14 cellular contexts compared by ENCODE assay signal in genomic region chr6:5112065-5112799, GRCh38. TPM values are rescaled to one million over a fixed set of nuclear protein-coding genes. Genes with fewer than 3 reads are reported as not detected.
DNase-seq lines count a peak whose midpoint lies in the region; ATAC-seq, FAIRE-seq and TF ChIP-seq lines count a peak whose summit lies in the region.
"Had no signal": no experiment of that assay in that cellular context is flagged by ENCODE, and none has a peak within 500 bp of the region (broad histone marks: within the 10 kb centered on the region; RNA-seq: fewer than 3 reads in every experiment).

No MANE protein-coding gene starts in this region.

- H3K27me3 ChIP-seq in BLaER1 treated with 17β-estradiol and CSF1 and Interleukin-3, amounts not matched to agents 10 nM and 100 nM: no peaks in the 10 kb centered on the region
- H3K27me3 ChIP-seq in H1 (replicated peaks in 1 of 4; ENCODE audit: control insufficient read depth in 3 of 4, extremely low read depth in 1 of 4, insufficient read depth in 3 of 4, low read length in 3 of 4): no peaks in the 10 kb centered on the region
- H3K27me3 ChIP-seq in spleen (replicated peaks in 1 of 7): no peaks in the 10 kb centered on the region

- peaks cover 0 to 90% (median 14%) of the 10 kb centered on the region in 11 experiments; a peak in 8 of 22 replicates for H4K20me1 ChIP-seq in BLaER1 treated with 17β-estradiol and CSF1 and Interleukin-3, amounts not matched to agents 10 nM and 100 nM
- peaks cover 1 to 4% of the 10 kb centered on the region in 2 experiments for H4K20me1 ChIP-seq in H1 (replicated peaks in 1 of 2; ENCODE audit: control insufficient read depth in 1 of 2, insufficient read depth in 2 of 2, low read length in 2 of 2)

- ATAC-seq in GM18861 (IDR thresholded peaks at IDR 0.05; ENCODE audit: unreplicated experiment) (no peak), GM19397 (IDR thresholded peaks at IDR 0.05; ENCODE audit: unreplicated experiment) (no peak), GM18498 (IDR thresholded peaks at IDR 0.05; ENCODE audit: unreplicated experiment) (no peak)

- no peak overlapping the region for H3K9ac ChIP-seq in BLaER1 treated with 17β-estradiol and CSF1 and Interleukin-3, amounts not matched to agents 10 nM and 100 nM
- H3K9ac ChIP-seq in H1 (replicated peaks in 1 of 4; ENCODE audit: extremely low read depth in 1 of 4, low read depth in 3 of 4, low read length in 3 of 4): no peak overlapping the region

- TF ChIP-seq EP300 in H1 (IDR thresholded peaks at IDR 0.05; ENCODE audit: borderline replicate concordance in 1 of 2, low read depth in 2 of 2, low read length in 2 of 2): no peak

- no peak overlapping the region for H2BK20ac ChIP-seq in H1 (ENCODE audit: low read length)

- intact Hi-C loops in spleen (cut with DNase I; ENCODE audit: low total_unique reads): no loop called here

- no peak for TF ChIP-seq RAD21 in H1 (IDR thresholded peaks at IDR 0.05 in 1 of 2, conservative IDR thresholded peaks at IDR 0.05 in 1 of 2; ENCODE audit: low read depth in 2 of 2, low read length in 2 of 2)

- H3K4me3 ChIP-seq in BLaER1 treated with 17β-estradiol and CSF1 and Interleukin-3, amounts not matched to agents 10 nM and 100 nM: no peak overlapping the region
- H3K4me3 ChIP-seq in H1 (ENCODE audit: extremely low read depth in 1 of 4, insufficient read depth in 2 of 4, low read depth in 3 of 4, low read length in 4 of 4): no peak overlapping the region
- no peak overlapping the region for H3K4me3 ChIP-seq in spleen

- H3K9me3 ChIP-seq in BLaER1 treated with 17β-estradiol and CSF1 and Interleukin-3, amounts not matched to agents 10 nM and 100 nM (replicated peaks in 1 of 11): no peaks in the 10 kb centered on the region
- no peaks in the 10 kb centered on the region for H3K9me3 ChIP-seq in H1 (ENCODE audit: insufficient read depth in 2 of 2, low read depth in 1 of 2, low read length in 1 of 2)
- H3K9me3 ChIP-seq in spleen: no peaks in the 10 kb centered on the region

- FAIRE-seq in H1 (lab: Jason Lieb, UNC): no peak

- H3K14ac ChIP-seq in H1 (ENCODE audit: insufficient read length): no peak overlapping the region

- no peak overlapping the region for H4K91ac ChIP-seq in H1 (replicated peaks; ENCODE audit: insufficient read length, low read length)

- H3K79me1 ChIP-seq in H1 (ENCODE audit: low read depth, low read length): no peaks in the 10 kb centered on the region

- H4K5ac ChIP-seq in H1 (ENCODE audit: insufficient read length, low read depth, low read length): no peak overlapping the region

- H4K8ac ChIP-seq in H1 (ENCODE audit: extremely low read depth, insufficient read depth, low read length): peak overlapping the region; percentile 31; the same call in 1 of the 2 replicates

- H2BK120ac ChIP-seq in H1 (replicated peaks; ENCODE audit: low read depth, low read length): no peak overlapping the region

- H3K56ac ChIP-seq in H1 (replicated peaks; ENCODE audit: insufficient read length, low read depth, low read length): no peak overlapping the region

- no peaks in the 10 kb centered on the region for H3K79me2 ChIP-seq in H1 (ENCODE audit: control insufficient read depth in 1 of 2, insufficient read depth in 2 of 2, low read length in 2 of 2)

- TF ChIP-seq CTCF in H1 (IDR thresholded peaks at IDR 0.05; ENCODE audit: control extremely low read depth in 1 of 3, insufficient read depth in 1 of 3, low read depth in 1 of 3, low read length in 3 of 3) (no peak), spleen (IDR thresholded peaks at IDR 0.05 in 8 of 11, conservative IDR thresholded peaks at IDR 0.05 in 3 of 11) (no peak)

- H3K4ac ChIP-seq in H1 (replicated peaks; ENCODE audit: insufficient read length, low read depth, low read length): no peak overlapping the region

- no peak overlapping the region for H3K27ac ChIP-seq in BLaER1 treated with 17β-estradiol and CSF1 and Interleukin-3, amounts not matched to agents 10 nM and 100 nM
- H3K27ac ChIP-seq in H1 (ENCODE audit: low read depth, low read length): no peak overlapping the region
- H3K27ac ChIP-seq in spleen: no peak overlapping the region

- H2AFZ ChIP-seq in H1 (ENCODE audit: low read length): no peak overlapping the region

- H3K4me1 ChIP-seq in BLaER1 treated with 17β-estradiol and CSF1 and Interleukin-3, amounts not matched to agents 10 nM and 100 nM: peaks cover 0 to 22% (median 19%) of the 10 kb centered on the region in 10 experiments; a peak in 17 of 20 replicates
- H3K4me1 ChIP-seq in H1 (replicated peaks in 1 of 4; ENCODE audit: control insufficient read depth in 3 of 4, insufficient read depth in 4 of 4, low read length in 3 of 4) (no peaks in the 10 kb centered on the region; a peak in 1 of 7 replicates), spleen (no peaks in the 10 kb centered on the region)

- H3K36me3 ChIP-seq in BLaER1 treated with 17β-estradiol and CSF1 and Interleukin-3, amounts not matched to agents 10 nM and 100 nM: peaks cover 0 to 89% (median 54%) of the 10 kb centered on the region in 11 experiments; a peak in 19 of 22 replicates
- H3K36me3 ChIP-seq in H1 (ENCODE audit: control insufficient read depth in 2 of 4, insufficient read depth in 4 of 4, low read length in 3 of 4): no peaks in the 10 kb centered on the region
- H3K36me3 ChIP-seq in spleen: peaks cover 0 to 65% (median 12%) of the 10 kb centered on the region in 6 donors

- no peak overlapping the region for H3K18ac ChIP-seq in H1 (ENCODE audit: extremely low read depth, low read length)

- no peak overlapping the region for H3K23ac ChIP-seq in H1 (ENCODE audit: insufficient read length)

- CTCF ChIA-PET in H1 (lab: Charles Lee; ENCODE audit: partially characterized antibody): interaction anchor here (0.8 kb wide), 1 partner anchor 15 kb away, joined by 3 read pairs; no protein-coding TSS in a partner anchor

- no peak overlapping the region for H2BK5ac ChIP-seq in H1 (ENCODE audit: low read depth, low read length)

- TF ChIP-seq POLR2A in H1 (IDR thresholded peaks at IDR 0.05; ENCODE audit: control extremely low read depth in 1 of 2, low read depth in 2 of 2, low read length in 2 of 2) (no peak), spleen (IDR thresholded peaks at IDR 0.05) (no peak)

- H3K23me2 ChIP-seq in H1 (ENCODE audit: low read depth, low read length): no peaks in the 10 kb centered on the region

- no peak overlapping the region for H2AK5ac ChIP-seq in H1 (ENCODE audit: low read depth, low read length)

- no peak overlapping the region for H2BK12ac ChIP-seq in H1 (ENCODE audit: low read depth, low read length)

- DNase-seq in NCI-H226: peak; percentile 97
- DNase-seq in H1 (ENCODE audit: low read depth in 1 of 2, low spot score in 2 of 2): no peak
- peak; percentile 27 for DNase-seq in myocyte (ENCODE audit: low read depth)
- no peak for DNase-seq in spleen
- DNase-seq: effector memory CD4-positive, alpha-beta T cell; hypothalamus; NCI-H1694; NCI-H526 treated with DMSO at 0.1 percent for 48 hours; stimulated activated CD4-positive, alpha-beta T cell treated with anti-CD3 and anti-CD28 coated beads, Interleukin-4, amount 100 ng/mL, for 24 hours; stimulated activated naive CD4-positive, alpha-beta T cell treated with Interleukin-2 at 50 U/mL for 16 hours had no signal

- H2BK15ac ChIP-seq in H1 (ENCODE audit: low read length): no peak overlapping the region

- 87% methylated on average over 17 of the region's 17 CpGs; no CpG with 5 or more reads in 1 of the 2 experiments for WGBS in H1 (ENCODE audit: extremely low coverage in 1 of 2, insufficient coverage in 1 of 2, insufficient read length in 1 of 2, insufficient replicate concordance in 2 of 2, low coverage in 1 of 2, low lambda C conversion rate in 2 of 2, missing lambda C conversion rate in 1 of 2), 2 experiments
- 75 to 89% (median 80%) methylated on average over 14 to 17 of the region's 17 CpGs for WGBS in spleen, 5 donors

- H3K4me2 ChIP-seq in BLaER1 treated with 17β-estradiol and CSF1 and Interleukin-3, amounts not matched to agents 10 nM and 100 nM: peak overlapping the region in 10 of 11 experiments; percentile 6 to 67 (median 40); a peak in 15 of 22 replicates
- no peak overlapping the region for H3K4me2 ChIP-seq in H1 (ENCODE audit: insufficient read depth in 1 of 2, low read depth in 2 of 2, low read length in 2 of 2)

- POLR2A ChIA-PET in H1 (lab: Charles Lee; ENCODE audit: partially characterized antibody): no interaction called here

TF ChIP-seq in H1, 55 proteins besides CTCF, POLR2A, EP300 and RAD21 (continues in another document):
- TF ChIP-seq SP4 (IDR thresholded peaks at IDR 0.05; ENCODE audit: low read length): no peak
- TF ChIP-seq MAX (IDR thresholded peaks at IDR 0.05): no peak
- no peak for TF ChIP-seq POU5F1 (IDR thresholded peaks at IDR 0.05; ENCODE audit: low read depth, low read length)
- TF ChIP-seq KDM1A (IDR thresholded peaks at IDR 0.05; ENCODE audit: borderline replicate concordance, low read length): no peak
- TF ChIP-seq KDM4A (IDR thresholded peaks at IDR 0.05; ENCODE audit: low read depth, low read length, severe bottlenecking): no peak
- TF ChIP-seq E2F6 (IDR thresholded peaks at IDR 0.05): no peak

RNA-seq across cellular contexts. Expression of gene PPP1R3G, which starts 27.1 kb away (rescaled TPM):
- 0.09 TPM in 1 of 2 replicates, not detected in the other for total RNA-seq in H1 (2021; fragmentation: NEBNext Ultra II Directional; extraction: Animal tissue kit (Norgen Biotek cat#: 25700))
- 0.03 and 0.06 TPM in 2 replicates for polyA plus RNA-seq in H1 (2011; rRNA removed)
- polyA plus RNA-seq in H1 (2011; cell fraction: cytosol; rRNA removed): 0.06 TPM
- polyA plus RNA-seq in H1 (2011; cell fraction: nucleus; rRNA removed): 0.06 TPM
- 0.09 to 0.19 TPM (median 0.12 TPM) in 4 replicates for polyA plus RNA-seq in H1 (2012, experiment 1 of 2)
- polyA plus RNA-seq in H1 (2012, experiment 2 of 2): 0.04 TPM
- 0.04 TPM for polyA plus RNA-seq in H1 (2013, experiment 1 of 2)
- polyA plus RNA-seq in H1 (2013, experiment 2 of 2): 0.06 TPM
- polyA minus RNA-seq in H1 (2011; rRNA and poly(A)+ RNA removed): 0.07 TPM in 1 of 2 replicates, not detected in the other
- polyA minus RNA-seq in H1 (2011; cell fraction: cytosol; rRNA and poly(A)+ RNA removed): not detected
- polyA minus RNA-seq in H1 (2011; cell fraction: nucleus; rRNA and poly(A)+ RNA removed): not detected
- 0.31 and 1.0 TPM in 2 replicates for total RNA-seq in myocyte
- polyA plus RNA-seq in myocyte (2012): 0.58 TPM
- total RNA-seq in spleen: 10 to 100 TPM in 1 of 7 donors, 1 to 10 TPM in 6; 2.2 to 10.1 (median 5.0) TPM
- polyA plus RNA-seq in spleen: 1 to 10 TPM in 1 of 3 donors, under 1 TPM in 2; 0.54 to 2.0 (median 0.93) TPM

Comparison
In these comparisons a context has a peak if more than half of its experiments do, and no peak if none do; other contexts are left out.
1. H3K4me2 ChIP-seq: peak in BLaER1 treated with 17β-estradiol and CSF1 and Interleukin-3, amounts not matched to agents 10 nM and 100 nM (10 of 11); none in H1 (0 of 2).
2. DNase-seq: peak in NCI-H226 (single experiment) and myocyte (single experiment); none in H1 (0 of 2) and spleen (single experiment).